In the genomic region with DNA sequence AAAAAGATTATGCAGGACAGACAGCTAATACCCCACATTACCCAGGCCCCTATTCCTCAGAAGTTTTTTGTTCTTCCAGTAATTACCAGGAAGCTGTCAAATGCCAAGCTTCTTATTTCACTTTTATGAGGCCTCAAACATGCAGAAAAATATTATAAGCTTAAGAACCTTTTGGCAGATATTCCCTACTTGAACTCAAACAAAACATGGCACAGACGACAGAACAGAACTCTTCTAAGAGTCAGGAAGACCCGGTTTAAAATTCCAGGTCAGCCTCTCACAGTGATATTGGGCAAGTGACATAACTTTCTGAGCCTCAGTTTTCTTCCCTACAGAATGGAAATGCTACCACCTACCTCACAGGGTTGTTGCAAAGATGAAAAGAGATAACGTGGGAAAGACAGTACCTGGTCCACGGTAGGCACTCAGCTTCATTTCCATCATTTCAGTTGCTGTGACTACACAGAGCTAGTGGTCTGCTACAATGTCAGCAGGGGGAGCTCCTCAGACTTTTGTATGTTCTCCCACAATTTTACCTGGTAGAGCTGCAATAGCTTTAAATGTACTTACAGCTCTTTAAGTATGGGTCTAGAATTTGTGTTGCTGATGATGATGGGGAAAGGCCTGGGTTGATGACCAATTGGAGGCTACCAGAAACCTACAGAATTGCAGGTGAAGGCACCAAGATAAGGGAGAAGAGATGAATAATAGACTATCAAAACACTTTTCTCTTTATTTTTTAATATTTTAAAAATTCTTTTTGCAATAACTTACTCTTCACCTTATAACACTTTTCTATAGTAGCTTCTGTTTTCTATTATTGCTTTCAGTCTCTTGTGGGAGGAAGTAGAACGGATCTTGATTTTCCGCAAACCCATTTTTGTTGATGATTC, we compare ENCODE assay signal across 8 cellular contexts.
DNase-seq lines count a peak whose midpoint lies in the region; ATAC-seq and TF ChIP-seq lines count a peak whose summit lies in the region.

No MANE protein-coding gene starts in this region.

- no peak overlapping the region for H3K27ac Mint-ChIP-seq in activated CD4-positive, alpha-beta T cell treated with anti-CD3 and anti-CD28 coated beads, Interleukin-2, amount 10 ng/mL, durations not matched to agents 24 days and 14 days

- peak; percentile 72 for TF ChIP-seq CTCF in foreskin fibroblast (IDR thresholded peaks at IDR 0.05; ENCODE audit: low read depth, low read length)

- no peaks in the 10 kb centered on the region for H3K27me3 Mint-ChIP-seq in activated CD4-positive, alpha-beta T cell treated with anti-CD3 and anti-CD28 coated beads, Interleukin-2, amount 10 ng/mL, durations not matched to agents 24 days and 14 days

- ATAC-seq in GM21515 (IDR thresholded peaks at IDR 0.05; ENCODE audit: unreplicated experiment) (peak; percentile 59), GM19463 (IDR thresholded peaks at IDR 0.05; ENCODE audit: unreplicated experiment) (no peak), HG02763 (IDR thresholded peaks at IDR 0.05; ENCODE audit: unreplicated experiment) (no peak)

- H3K4me1 Mint-ChIP-seq in activated CD4-positive, alpha-beta T cell treated with anti-CD3 and anti-CD28 coated beads, Interleukin-2, amount 10 ng/mL, durations not matched to agents 24 days and 14 days, result peaks cover 9% of the 10 kb centered on the region

- H3K4me3 Mint-ChIP-seq in activated CD4-positive, alpha-beta T cell treated with anti-CD3 and anti-CD28 coated beads, Interleukin-2, amount 10 ng/mL, durations not matched to agents 24 days and 14 days, result no peak overlapping the region

- peak; percentile 7 for DNase-seq in CMK (ENCODE audit: low read depth)
- peak; percentile 61 for DNase-seq in NCI-H2227 (lab: John Stamatoyannopoulos, UW; ENCODE audit: unreplicated experiment)
- DNase-seq in activated CD4-positive, alpha-beta T cell treated with anti-CD3 and anti-CD28 coated beads, Interleukin-2, amount 10 ng/mL, durations not matched to agents 24 days and 14 days, result peak; percentile 79
- DNase-seq in foreskin fibroblast, result peak in 1 of 2 donors; percentile 65
- peak; percentile 64 for DNase-seq in renal cortical epithelial cell (ENCODE audit: low read depth)

- intact Hi-C loops in activated CD4-positive, alpha-beta T cell treated with anti-CD3 and anti-CD28 coated beads, Interleukin-2, amount 10 ng/mL, durations not matched to agents 24 days and 14 days (cut with micrococcal nuclease), result loop anchor here (1.0 to 5.0 kb wide), 2 partner anchors 48 to 127 kb away; partner anchors contain the start of genes ATG13 and HARBI1

- H3K9me3 Mint-ChIP-seq in activated CD4-positive, alpha-beta T cell treated with anti-CD3 and anti-CD28 coated beads, Interleukin-2, amount 10 ng/mL, durations not matched to agents 24 days and 14 days, result no peaks in the 10 kb centered on the region

- H3K36me3 Mint-ChIP-seq in activated CD4-positive, alpha-beta T cell treated with anti-CD3 and anti-CD28 coated beads, Interleukin-2, amount 10 ng/mL, durations not matched to agents 24 days and 14 days (ENCODE audit: low read depth), result peaks cover 15% of the 10 kb centered on the region

- H3K4me3 ChIP-seq in foreskin fibroblast (ENCODE audit: low read depth in 1 of 2, low read length in 2 of 2), result no peak overlapping the region
